32 cellular contexts compared by ENCODE assay signal in the genomic region with DNA sequence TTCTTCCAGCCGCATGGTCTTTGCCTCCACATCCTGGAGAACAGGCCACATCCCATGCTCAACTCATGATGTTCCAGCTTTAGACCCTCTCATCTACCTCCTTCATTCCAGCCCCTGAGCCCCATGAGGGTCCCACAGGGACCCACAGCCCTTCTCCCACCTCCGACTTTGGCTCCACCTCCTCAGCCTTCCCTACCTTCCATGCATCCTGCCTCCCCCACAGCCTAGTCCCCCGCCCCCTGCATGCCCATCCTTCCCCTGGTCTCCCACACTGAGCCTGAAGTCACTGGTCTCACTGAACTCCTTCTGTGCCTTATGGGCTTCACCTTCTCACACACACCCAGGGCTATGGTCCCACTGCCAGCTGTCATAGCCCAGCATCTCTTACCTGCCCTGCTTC. TPM values are rescaled to one million over a fixed set of nuclear protein-coding genes. Genes with fewer than 3 reads are reported as not detected.
"Had no signal": no experiment of that assay in that cellular context is flagged by ENCODE, and none has a peak within 500 bp of the region (broad histone marks: within the 10 kb centered on the region; RNA-seq: fewer than 3 reads in every experiment).

No MANE protein-coding gene starts in this region.

- H2AFZ ChIP-seq: hepatocyte had no signal

- H3K9me3 Mint-ChIP-seq: mesothelial cell of epicardium; naive B cell; natural killer cell treated with Interleukin-12 subunit alpha and Interleukin-12 subunit beta and Interleukin-15 and Interleukin-18, amount 100 ng/mL, for 72 hours; neural crest cell; stimulated activated naive CD8-positive, alpha-beta T cell treated with anti-CD3 and anti-CD28 coated beads, Interleukin-15, amount 100 ng/mL, for 72 hours had no signal

- H3K27me3 Mint-ChIP-seq: naive B cell had no signal

- ATAC-seq: foreskin keratinocyte; gastroesophageal sphincter; heart left ventricle; left lobe of liver; mucosa of descending colon; natural killer cell treated with Interleukin-12 subunit alpha and Interleukin-12 subunit beta and Interleukin-15 and Interleukin-18, amount 100 ng/mL, for 72 hours; sciatic nerve; stimulated activated naive CD8-positive, alpha-beta T cell treated with anti-CD3 and anti-CD28 coated beads, Interleukin-15, amount 100 ng/mL, for 72 hours; upper lobe of right lung had no signal

- H3K4me2 ChIP-seq: hepatocyte, smooth muscle cell had no signal

- H3K27ac Mint-ChIP-seq: mesothelial cell of epicardium; natural killer cell treated with Interleukin-12 subunit alpha and Interleukin-12 subunit beta and Interleukin-15 and Interleukin-18, amount 100 ng/mL, for 72 hours; stimulated activated naive CD8-positive, alpha-beta T cell treated with anti-CD3 and anti-CD28 coated beads, Interleukin-15, amount 100 ng/mL, for 72 hours had no signal

- H3K4me3 ChIP-seq: dorsolateral prefrontal cortex, esophagus muscularis mucosa, gastroesophageal sphincter, heart left ventricle, hepatocyte, lung, mucosa of descending colon, prostate gland, right atrium auricular region, smooth muscle cell, suprapubic skin, transverse colon, upper lobe of right lung, uterus had no signal

- H3K36me3 Mint-ChIP-seq: naive B cell; natural killer cell treated with Interleukin-12 subunit alpha and Interleukin-12 subunit beta and Interleukin-15 and Interleukin-18, amount 100 ng/mL, for 72 hours had no signal

- H3K4me3 Mint-ChIP-seq: mesothelial cell of epicardium; natural killer cell treated with Interleukin-12 subunit alpha and Interleukin-12 subunit beta and Interleukin-15 and Interleukin-18, amount 100 ng/mL, for 72 hours; neural crest cell; stimulated activated naive CD8-positive, alpha-beta T cell treated with anti-CD3 and anti-CD28 coated beads, Interleukin-15, amount 100 ng/mL, for 72 hours had no signal

- H3K27me3 ChIP-seq: dorsolateral prefrontal cortex, esophagus muscularis mucosa, foreskin keratinocyte, gastroesophageal sphincter, heart left ventricle, hepatocyte, right atrium auricular region, suprapubic skin, transverse colon, upper lobe of right lung, uterus had no signal

- H3K79me2 ChIP-seq: hepatocyte had no signal

- DNase-seq: dorsolateral prefrontal cortex; effector CD4-positive, alpha-beta T cell; kidney; mesenchymal stem cell; mucosa of descending colon; naive B cell; stimulated activated CD4-positive, alpha-beta T cell treated with anti-CD3 and anti-CD28 coated beads, Interleukin-12 subunit alpha, Interleukin-12 subunit beta, amount 100 ng/mL, for 4 hours; stimulated activated CD4-positive, alpha-beta T cell treated with anti-CD3 and anti-CD28 coated beads, Interleukin-2, amount 100 ng/mL, for 24 hours; stimulated activated CD4-positive, alpha-beta T cell treated with anti-CD3 and anti-CD28 coated beads, Interleukin-4, amount 100 ng/mL, for 24 hours; stimulated activated naive CD4-positive, alpha-beta T cell; stimulated activated naive CD8-positive, alpha-beta T cell treated with anti-CD3 and anti-CD28 coated beads, Interleukin-15, amount 100 ng/mL, for 72 hours; transverse colon; upper lobe of right lung; uterus had no signal

- H3K27ac ChIP-seq: epithelial cell of prostate, esophagus muscularis mucosa, foreskin keratinocyte, gastroesophageal sphincter, heart left ventricle, hepatocyte, prostate gland, right atrium auricular region, suprapubic skin, transverse colon, upper lobe of right lung, uterus had no signal

RNA-seq across cellular contexts. Expression of gene ENDOU, which starts 23.6 kb away (rescaled TPM):
- total RNA-seq: left lobe of liver; natural killer cell treated with Interleukin-12 subunit alpha and Interleukin-12 subunit beta and Interleukin-15 and Interleukin-18, amount 100 ng/mL, for 72 hours; neural crest cell; osteocyte had no signal
- polyA plus RNA-seq: hepatocyte, liver had no signal
